Comparison of ENCODE assay signal across 25 cellular contexts in genomic region chr20:57596358-57596757, GRCh38. TPM values are rescaled to one million over a fixed set of nuclear protein-coding genes. Genes with fewer than 3 reads are reported as not detected.
"Had no signal": no experiment of that assay in that cellular context is flagged by ENCODE, and none has a peak within 500 bp of the region (broad histone marks: within the 10 kb centered on the region; RNA-seq: fewer than 3 reads in every experiment).

No MANE protein-coding gene starts in this region.

- H3K4me1 ChIP-seq: adrenal gland, uterus had no signal

- H3K4me3 ChIP-seq: adrenal gland, body of pancreas, lung, ovary, uterus had no signal

- H3K9me3 ChIP-seq: adrenal gland, body of pancreas, colonic mucosa, esophagus squamous epithelium, heart right ventricle, ovary, sigmoid colon, thoracic aorta, uterus had no signal

- H3K27ac ChIP-seq: adrenal gland, body of pancreas, colonic mucosa, epithelial cell of prostate, esophagus squamous epithelium, heart right ventricle, ovary, sigmoid colon, thoracic aorta, uterus had no signal

- H3K27me3 ChIP-seq: adrenal gland, colonic mucosa, ovary, uterus had no signal

- H3K4me3 Mint-ChIP-seq: activated naive CD4-positive, alpha-beta T cell treated with anti-CD3 and anti-CD28 coated beads for 36 hours; activated naive CD8-positive, alpha-beta T cell treated with anti-CD3 and anti-CD28 coated beads for 36 hours; activated T-helper 1 cell treated with anti-CD3 and anti-CD28 coated beads, Interleukin-12 subunit alpha, Interleukin-12 subunit beta, Interleukin-2, Interleukin-4 antibody, amounts not matched to agents 30 ng/mL and 10 ng/mL and 1 ng/mL, durations not matched to agents 14 hours and 24 hours and 36 hours; natural killer cell treated with Interleukin-12 subunit alpha and Interleukin-12 subunit beta and Interleukin-15 and Interleukin-18, amount 100 ng/mL, for 72 hours; stimulated activated effector memory CD8-positive, alpha-beta T cell treated with anti-CD3 and anti-CD28 coated beads, Interleukin-12 subunit alpha, Interleukin-12 subunit beta, amount 100 ng/mL, for 72 hours; stimulated activated naive CD8-positive, alpha-beta T cell treated with anti-CD3 and anti-CD28 coated beads, Interleukin-15, Interleukin-2, amounts not matched to agents 100 ng/mL and 50 ng/mL, for 24 hours; type B pancreatic cell had no signal

- H3K36me3 ChIP-seq: adrenal gland, colonic mucosa, esophagus squamous epithelium, heart right ventricle, ovary, sigmoid colon, thoracic aorta, uterus had no signal

- H3K27me3 Mint-ChIP-seq: activated naive CD8-positive, alpha-beta T cell treated with anti-CD3 and anti-CD28 coated beads for 36 hours; natural killer cell treated with Interleukin-12 subunit alpha and Interleukin-12 subunit beta and Interleukin-15 and Interleukin-18, amount 100 ng/mL, for 72 hours had no signal

- H3K36me3 Mint-ChIP-seq: activated naive CD8-positive, alpha-beta T cell treated with anti-CD3 and anti-CD28 coated beads for 36 hours; natural killer cell treated with Interleukin-12 subunit alpha and Interleukin-12 subunit beta and Interleukin-15 and Interleukin-18, amount 100 ng/mL, for 72 hours; stimulated activated effector memory CD8-positive, alpha-beta T cell treated with anti-CD3 and anti-CD28 coated beads, Interleukin-12 subunit alpha, Interleukin-12 subunit beta, amount 100 ng/mL, for 72 hours; type B pancreatic cell had no signal

- H3K9me3 Mint-ChIP-seq: activated naive CD4-positive, alpha-beta T cell treated with anti-CD3 and anti-CD28 coated beads for 36 hours; activated naive CD8-positive, alpha-beta T cell treated with anti-CD3 and anti-CD28 coated beads for 36 hours; activated T-helper 1 cell treated with anti-CD3 and anti-CD28 coated beads, Interleukin-12 subunit alpha, Interleukin-12 subunit beta, Interleukin-2, Interleukin-4 antibody, amounts not matched to agents 30 ng/mL and 10 ng/mL and 1 ng/mL, durations not matched to agents 14 hours and 24 hours and 36 hours; natural killer cell treated with Interleukin-12 subunit alpha and Interleukin-12 subunit beta and Interleukin-15 and Interleukin-18, amount 100 ng/mL, for 72 hours; stimulated activated effector memory CD8-positive, alpha-beta T cell treated with anti-CD3 and anti-CD28 coated beads, Interleukin-12 subunit alpha, Interleukin-12 subunit beta, amount 100 ng/mL, for 72 hours; stimulated activated naive CD8-positive, alpha-beta T cell treated with anti-CD3 and anti-CD28 coated beads, Interleukin-15, Interleukin-2, amounts not matched to agents 100 ng/mL and 50 ng/mL, for 24 hours; type B pancreatic cell had no signal

- H3K27ac Mint-ChIP-seq: activated naive CD4-positive, alpha-beta T cell treated with anti-CD3 and anti-CD28 coated beads for 36 hours; activated T-helper 1 cell treated with anti-CD3 and anti-CD28 coated beads, Interleukin-12 subunit alpha, Interleukin-12 subunit beta, Interleukin-2, Interleukin-4 antibody, amounts not matched to agents 30 ng/mL and 10 ng/mL and 1 ng/mL, durations not matched to agents 14 hours and 24 hours and 36 hours; natural killer cell treated with Interleukin-12 subunit alpha and Interleukin-12 subunit beta and Interleukin-15 and Interleukin-18, amount 100 ng/mL, for 72 hours; progenitor cell of endocrine pancreas; stimulated activated effector memory CD8-positive, alpha-beta T cell treated with anti-CD3 and anti-CD28 coated beads, Interleukin-12 subunit alpha, Interleukin-12 subunit beta, amount 100 ng/mL, for 72 hours; stimulated activated naive CD8-positive, alpha-beta T cell treated with anti-CD3 and anti-CD28 coated beads, Interleukin-15, Interleukin-2, amounts not matched to agents 100 ng/mL and 50 ng/mL, for 24 hours; type B pancreatic cell had no signal

RNA-seq across cellular contexts. Expression of gene ZBP1, which starts 23.9 kb away (rescaled TPM):
- total RNA-seq: dermis microvascular lymphatic vessel endothelial cell, glomerular endothelial cell, progenitor cell of endocrine pancreas, renal cortical epithelial cell had no signal

RNA-seq across cellular contexts. Expression of gene PCK1, which starts 35.4 kb away (rescaled TPM):
- total RNA-seq: activated CD8-positive, alpha-beta memory T cell treated with anti-CD3 and anti-CD28 coated beads for 36 hours; activated naive CD4-positive, alpha-beta T cell treated with anti-CD3 and anti-CD28 coated beads for 36 hours; activated naive CD8-positive, alpha-beta T cell treated with anti-CD3 and anti-CD28 coated beads for 36 hours; activated T-helper 1 cell treated with anti-CD3 and anti-CD28 coated beads, Interleukin-12 subunit alpha, Interleukin-12 subunit beta, Interleukin-2, Interleukin-4 antibody, amounts not matched to agents 30 ng/mL and 10 ng/mL and 1 ng/mL, durations not matched to agents 14 hours and 24 hours and 36 hours; dermis microvascular lymphatic vessel endothelial cell; glomerular endothelial cell; mononuclear cell; myocyte; natural killer cell treated with Interleukin-12 subunit alpha and Interleukin-12 subunit beta and Interleukin-15 and Interleukin-18, amount 100 ng/mL, for 72 hours; progenitor cell of endocrine pancreas had no signal
